In the genomic region with DNA sequence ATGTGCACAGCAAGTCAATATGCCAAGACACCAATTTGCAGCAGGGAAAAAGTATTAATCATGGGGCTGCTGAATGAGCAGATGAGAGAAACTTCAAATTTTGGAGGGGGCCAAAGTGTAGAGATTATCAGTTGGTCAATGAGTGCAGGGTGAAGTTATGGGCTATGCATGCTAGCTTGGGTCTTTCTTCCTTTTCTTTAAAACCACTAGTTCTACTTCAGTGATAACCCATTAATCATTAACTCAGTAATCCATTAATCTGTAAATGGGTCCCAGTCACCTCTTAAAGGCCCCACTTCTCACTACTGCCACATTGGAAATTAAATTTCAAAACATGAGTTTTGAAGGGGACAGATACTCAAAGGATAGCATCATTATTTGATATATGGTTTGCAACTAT, we compare ENCODE assay signal across 10 cellular contexts.
A peak's percentile ranks its signal among the peaks of the same experiment; 100 is the strongest.
DNase-seq lines count a peak whose midpoint lies in the region; ATAC-seq and TF ChIP-seq lines count a peak whose summit lies in the region.
"Had no signal": no experiment of that assay in that cellular context is flagged by ENCODE, and none has a peak within 500 bp of the region (broad histone marks: within the 10 kb centered on the region; RNA-seq: fewer than 3 reads in every experiment).

No MANE protein-coding gene starts in this region.

- H3K27me3 ChIP-seq in heart right ventricle, result no peaks in the 10 kb centered on the region
- H3K27me3 ChIP-seq: transverse colon had no signal

- no peaks in the 10 kb centered on the region for H3K4me1 ChIP-seq in heart right ventricle
- H3K4me1 ChIP-seq: transverse colon had no signal

- intact Hi-C loops in heart right ventricle (cut with DNase I), result no loop called here

- H3K4me3 ChIP-seq in heart right ventricle, result no peak overlapping the region
- H3K4me3 ChIP-seq: transverse colon had no signal

- no peaks in the 10 kb centered on the region for H3K36me3 ChIP-seq in heart right ventricle
- H3K36me3 ChIP-seq: transverse colon had no signal

- H3K9me3 ChIP-seq in heart right ventricle, result no peaks in the 10 kb centered on the region
- H3K9me3 ChIP-seq: transverse colon had no signal

- no peak for TF ChIP-seq CTCF in heart right ventricle (IDR thresholded peaks at IDR 0.05)

- ATAC-seq in GM18873 (IDR thresholded peaks at IDR 0.05; ENCODE audit: low FRiP score, unreplicated experiment) (peak; percentile 96), GM21786 (IDR thresholded peaks at IDR 0.05; ENCODE audit: unreplicated experiment) (peak; percentile 92), HG03175 (IDR thresholded peaks at IDR 0.05; ENCODE audit: unreplicated experiment) (peak; percentile 95), heart right ventricle (no peak)

- H3K27ac ChIP-seq in heart right ventricle, result no peak overlapping the region
- H3K27ac ChIP-seq: transverse colon had no signal

- DNase-seq in kidney glomerular epithelial cell (lab: John Stamatoyannopoulos, UW) (peak; percentile 62), heart right ventricle (no peak), NCI-H1436 treated with DMSO at 0.1 percent for 48 hours (lab: John Stamatoyannopoulos, UW) (no peak), NOMO-1 treated with DMSO at 0.1 percent for 48 hours (lab: John Stamatoyannopoulos, UW; ENCODE audit: unreplicated experiment) (no peak)
- no peak for DNase-seq in activated CD4-positive, CD25-positive, alpha-beta regulatory T cell treated with anti-CD3 and anti-CD28 coated beads, Interleukin-2, amount 50 U/mL, for 72 hours
- DNase-seq: NCI-H146, transverse colon had no signal

Comparison
In these comparisons a context has a peak if more than half of its experiments do, and no peak if none do; other contexts are left out.
1. ATAC-seq: peak in GM18873 (single experiment), GM21786 (single experiment) and HG03175 (single experiment); none in heart right ventricle (0 of 8).